10 cellular contexts compared by ENCODE assay signal in genomic region chr11:63862923-63863322, GRCh38. TPM values are rescaled to one million over a fixed set of nuclear protein-coding genes. Genes with fewer than 3 reads are reported as not detected.
DNase-seq lines count a peak whose midpoint lies in the region; ATAC-seq and TF ChIP-seq lines count a peak whose summit lies in the region.
"Had no signal": no experiment of that assay in that cellular context is flagged by ENCODE, and none has a peak within 500 bp of the region (broad histone marks: within the 10 kb centered on the region; RNA-seq: fewer than 3 reads in every experiment).

No MANE protein-coding gene starts in this region.

- WGBS in spleen, 5 donors = 9 to 19% (median 16%) methylated on average over 4 of the region's 4 CpGs

- peaks cover 21 to 98% (median 78%) of the 10 kb centered on the region in 6 donors for H3K4me1 ChIP-seq in spleen

- H3K27me3 ChIP-seq in spleen (replicated peaks in 1 of 7) = no peaks in the 10 kb centered on the region

- no peak for TF ChIP-seq CTCF in spleen (IDR thresholded peaks at IDR 0.05 in 8 of 11, conservative IDR thresholded peaks at IDR 0.05 in 3 of 11)

- intact Hi-C loops in spleen (cut with DNase I; ENCODE audit: low total_unique reads) = no loop called here

- peaks cover 0 to 66% (median 8%) of the 10 kb centered on the region in 6 donors for H3K36me3 ChIP-seq in spleen

- H3K4me3 Mint-ChIP-seq in effector memory CD8-positive, alpha-beta T cell = peak overlapping the region in 1 of 2 donors; percentile 49

- H3K9me3 ChIP-seq in spleen = no peaks in the 10 kb centered on the region

- DNase-seq in SIG-M5 treated with dmso at 0.1 percent for 504 hours (lab: John Stamatoyannopoulos, UW; ENCODE audit: unreplicated experiment) = peak; percentile 29
- no peak for DNase-seq in SIG-M5 (lab: John Stamatoyannopoulos, UW)
- DNase-seq in NOMO-1 (lab: John Stamatoyannopoulos, UW; ENCODE audit: unreplicated experiment in 2 of 2) = peak; percentile 21 to 58
- DNase-seq in effector memory CD8-positive, alpha-beta T cell = no peak
- no peak for DNase-seq in spleen
- DNase-seq in SHP77 treated with DMSO at 0.1 percent for 48 hours (lab: John Stamatoyannopoulos, UW) = no peak
- DNase-seq: NCI-H446, occipital lobe had no signal

- no peaks in the 10 kb centered on the region for H3K27me3 Mint-ChIP-seq in effector memory CD8-positive, alpha-beta T cell

- H3K27ac ChIP-seq in spleen = peak overlapping the region in 7 of 8 donors; percentile 20 to 80 (median 65)

- no peak for ATAC-seq in effector memory CD8-positive, alpha-beta T cell (replicated peaks)
- ATAC-seq in HG02678 (IDR thresholded peaks at IDR 0.05; ENCODE audit: unreplicated experiment) (no peak), HG02973 (IDR thresholded peaks at IDR 0.05; ENCODE audit: unreplicated experiment) (no peak)

- H3K9me3 Mint-ChIP-seq in effector memory CD8-positive, alpha-beta T cell = no peaks in the 10 kb centered on the region

- peaks cover 45 to 59% of the 10 kb centered on the region in 2 donors for H3K4me1 Mint-ChIP-seq in effector memory CD8-positive, alpha-beta T cell (ENCODE audit: low read depth in 2 of 2)

- H3K4me3 ChIP-seq in spleen = peak overlapping the region in 1 of 8 donors; percentile 16

- H3K36me3 Mint-ChIP-seq in effector memory CD8-positive, alpha-beta T cell (ENCODE audit: insufficient read depth) = peaks cover 33% of the 10 kb centered on the region

- TF ChIP-seq POLR2A in spleen (IDR thresholded peaks at IDR 0.05) = no peak

- peak overlapping the region; percentile 82 to 96 for H3K27ac Mint-ChIP-seq in effector memory CD8-positive, alpha-beta T cell

RNA-seq across cellular contexts. Expression of gene MARK2, which starts 24.0 kb away (rescaled TPM):
- 10 to 100 TPM; 41.2 to 67.3 (median 48.6) TPM for total RNA-seq in spleen
- polyA plus RNA-seq in spleen = 10 to 100 TPM in 1 of 3 donors, 1 to 10 TPM in 2; 6.9 to 23.3 (median 7.0) TPM

RNA-seq across cellular contexts. Expression of gene SPINDOC, which starts 49.7 kb away (rescaled TPM):
- total RNA-seq in spleen = 10 to 100 TPM in 6 of 7 donors, 1 to 10 TPM in 1; 10.0 to 16.8 (median 13.8) TPM
- 10 to 100 TPM in 1 of 3 donors, 1 to 10 TPM in 2; 5.1 to 12.9 (median 6.9) TPM for polyA plus RNA-seq in spleen

RNA-seq across cellular contexts. Expression of gene RCOR2, which starts 54.0 kb away (rescaled TPM):
- total RNA-seq in spleen = under 1 TPM in 5 of 7 donors, not detected in 2; 0.17 to 0.52 (median 0.26) TPM
- polyA plus RNA-seq in spleen = under 1 TPM; 0.07 to 0.18 (median 0.10) TPM

Comparison
In these comparisons a context has a peak if more than half of its experiments do, and no peak if none do; other contexts are left out.
1. DNase-seq: peak in SIG-M5 treated with dmso at 0.1 percent for 504 hours (single experiment) and NOMO-1 (2 of 2); none in SIG-M5 (single experiment), effector memory CD8-positive, alpha-beta T cell (0 of 3), spleen (single experiment) and SHP77 treated with DMSO at 0.1 percent for 48 hours (single experiment).